In genomic region chr11:694563-695331, GRCh38 we compare ENCODE assay signal across 8 cellular contexts. TPM values are rescaled to one million over a fixed set of nuclear protein-coding genes. Genes with fewer than 3 reads are reported as not detected.
DNase-seq lines count a peak whose midpoint lies in the region; ATAC-seq, FAIRE-seq and TF ChIP-seq lines count a peak whose summit lies in the region.

Gene DEAF1, minus strand, starts transcription at chr11:695222. Its CDS starts 175 bp downstream, at chr11:695047.

- peaks cover 57% of the 10 kb centered on the region for H3K4me1 Mint-ChIP-seq in brain

- H3K9me3 ChIP-seq in gastrocnemius medialis = no peaks in the 10 kb centered on the region

- peak within 1 kb of the TSS; percentile 77 to 92 (median 89) for H3K4me3 ChIP-seq in gastrocnemius medialis

- intact Hi-C loops in gastrocnemius medialis (cut with DNase I; ENCODE audit: low total_unique reads) = loop anchor here (1.0 to 5.0 kb wide), 4 partner anchors 53 to 127 kb away; partner anchors contain the start of genes PHRF1 and TALDO1

- no peaks in the 10 kb centered on the region for H3K27me3 Mint-ChIP-seq in brain

- peak within 1 kb of the TSS; percentile 88 to 91 (median 91) for H3K4me3 Mint-ChIP-seq in brain

- no peaks in the 10 kb centered on the region for H3K27me3 ChIP-seq in gastrocnemius medialis

- in situ Hi-C loops in gastrocnemius medialis (cut with MboI; ENCODE audit: low sequenced_read_pairs in 4 of 4) = no loop called here

- H3K9me3 Mint-ChIP-seq in brain = no peaks in the 10 kb centered on the region

- H3K4me1 ChIP-seq in gastrocnemius medialis = peaks cover 33 to 35% of the 10 kb centered on the region in 2 donors

- peaks cover 0 to 3% of the 10 kb centered on the region in 2 donors for H3K36me3 ChIP-seq in gastrocnemius medialis

- DNase-seq in NCI-H2107 (lab: John Stamatoyannopoulos, UW) (peak; percentile 94), iPS DF 4.7 (ENCODE audit: extremely low read depth, low spot score) (peak; percentile 76), gastrocnemius medialis (peak; percentile 98 to 99)

- TF ChIP-seq POLR2A in gastrocnemius medialis (IDR thresholded peaks at IDR 0.05) = peak; percentile 39 to 44

- peak; percentile 92 for FAIRE-seq in TTC549 (lab: Jason Lieb, UNC)

- peak within 1 kb of the TSS; percentile 97 for H3K27ac ChIP-seq in 22Rv1
- H3K27ac ChIP-seq in gastrocnemius medialis = peak within 1 kb of the TSS; percentile 92 to 100 (median 98)

- peaks cover 4% of the 10 kb centered on the region for H3K36me3 Mint-ChIP-seq in brain

- ATAC-seq in GM18519 (IDR thresholded peaks at IDR 0.05; ENCODE audit: low FRiP score, unreplicated experiment) (peak; percentile 69), HG03060 (IDR thresholded peaks at IDR 0.05; ENCODE audit: low read depth, unreplicated experiment) (peak; percentile 71), gastrocnemius medialis (peak; percentile 73 to 82)

- peak within 1 kb of the TSS; percentile 91 to 100 (median 98) for H3K27ac Mint-ChIP-seq in brain

- TF ChIP-seq CTCF in 22Rv1 (IDR thresholded peaks at IDR 0.05) = no peak
- no peak for TF ChIP-seq CTCF in brain (conservative IDR thresholded peaks at IDR 0.05)
- no peak for TF ChIP-seq CTCF in gastrocnemius medialis (IDR thresholded peaks at IDR 0.05 in 4 of 5, conservative IDR thresholded peaks at IDR 0.05 in 1 of 5)

RNA-seq across cellular contexts. Expression of gene DEAF1, which starts in this region (rescaled TPM):
- 88.5 TPM for polyA plus RNA-seq in brain (ENCODE audit: insufficient read depth, low read depth, low replicate concordance)
- 10 to 100 TPM; 14.8 to 42.4 (median 25.2) TPM for total RNA-seq in gastrocnemius medialis

Comparison
In these comparisons a context has a peak if more than half of its experiments do, and no peak if none do; other contexts are left out.
1. Peak in every context shown above with its lines: DNase-seq, ATAC-seq, H3K4me3 ChIP-seq and H3K27ac ChIP-seq.